8 cellular contexts compared by ENCODE assay signal in the genomic region with DNA sequence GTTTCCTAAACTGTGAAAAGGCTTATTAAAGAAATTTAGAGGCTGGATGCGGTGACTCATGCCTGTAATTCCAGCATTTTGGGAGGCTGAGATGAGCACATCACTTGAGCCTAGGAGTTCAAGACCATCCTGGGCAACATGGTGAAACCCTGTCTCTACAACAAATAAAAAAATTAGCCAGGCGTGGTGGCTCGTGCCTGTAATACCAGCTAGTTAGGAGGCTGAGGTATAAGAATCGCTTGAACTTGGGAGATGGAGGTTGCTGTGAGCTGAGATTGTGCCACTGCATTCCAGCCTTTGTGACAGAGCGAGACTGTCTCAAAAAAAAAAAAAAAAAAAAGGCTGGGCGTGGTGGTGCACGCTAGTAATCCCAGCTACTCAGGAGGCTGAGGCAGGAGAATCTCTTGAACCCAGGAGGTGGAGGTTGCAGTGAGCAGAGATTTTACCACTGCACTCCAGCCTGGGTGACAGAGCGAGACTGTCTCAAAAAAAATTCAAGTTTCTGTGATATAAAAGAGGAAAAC. TPM values are rescaled to one million over a fixed set of nuclear protein-coding genes. Genes with fewer than 3 reads are reported as not detected.
DNase-seq lines count a peak whose midpoint lies in the region; ATAC-seq, FAIRE-seq and TF ChIP-seq lines count a peak whose summit lies in the region.
"Not testable (repeated sequence)": the region's sequence is repeated elsewhere in the genome, so short reads cannot be mapped to it uniquely, and the experiment has no call there.

No MANE protein-coding gene starts in this region.

- H3K9ac ChIP-seq in GM23248; SK-N-SH; K562 (ENCODE audit: insufficient read depth in 1 of 2, low read depth in 2 of 2, low read length in 2 of 2); keratinocyte (ENCODE audit: control insufficient read depth, extremely low read depth, insufficient read depth, low read length); parathyroid adenoma: not testable (repeated sequence)

- H3K9me1 ChIP-seq in K562 (ENCODE audit: control insufficient read depth, insufficient read depth, low read length); keratinocyte (ENCODE audit: control insufficient read depth, extremely low read depth, insufficient read depth, low read length): not testable (repeated sequence)

- not testable (repeated sequence) for DNase-seq in GM23248; SK-N-SH; K562 (ENCODE audit: extremely low read depth in 1 of 4, low spot score in 3 of 4); keratinocyte (ENCODE audit: low read depth, low spot score)
- DNase-seq in M059J (ENCODE audit: low read depth) (peak; percentile 39), epithelial cell of esophagus (ENCODE audit: low read depth) (peak; percentile 26)

- peaks cover 43% of the 10 kb centered on the region for H3K4me1 ChIP-seq in ACC112 (ENCODE audit: control insufficient read depth, insufficient read depth, low read length, unreplicated experiment)
- peaks cover 37% of the 10 kb centered on the region for H3K4me1 ChIP-seq in GM23248 (ENCODE audit: insufficient read depth)
- peaks cover 2 to 30% of the 10 kb centered on the region in 2 experiments; a peak in 3 of 4 replicates for H3K4me1 ChIP-seq in SK-N-SH (ENCODE audit: control insufficient read depth in 1 of 2, insufficient read depth in 2 of 2, low read depth in 1 of 2, low read length in 1 of 2)
- H3K4me1 ChIP-seq in K562 (replicated peaks in 1 of 2; ENCODE audit: control insufficient read depth in 2 of 2, insufficient read depth in 2 of 2, low read length in 2 of 2), result peaks cover 31 to 43% of the 10 kb centered on the region in 2 experiments
- peaks cover 21% of the 10 kb centered on the region for H3K4me1 ChIP-seq in keratinocyte (ENCODE audit: control insufficient read depth, extremely low read depth, insufficient read depth, low read length)
- not testable (repeated sequence) for H3K4me1 ChIP-seq in parathyroid adenoma

- H3K27me3 ChIP-seq in ACC112 (ENCODE audit: insufficient read depth, low read length); GM23248 (replicated peaks; ENCODE audit: insufficient read depth); SK-N-SH (ENCODE audit: insufficient read depth); K562 (ENCODE audit: control insufficient read depth in 2 of 2, insufficient read depth in 2 of 2, low read length in 2 of 2); keratinocyte (ENCODE audit: control insufficient read depth, extremely low read depth, insufficient read depth, low read length); parathyroid adenoma (ENCODE audit: control insufficient read depth, insufficient read depth, low read length): not testable (repeated sequence)

- not testable (repeated sequence) for H3K4me3 ChIP-seq in ACC112 (ENCODE audit: low read depth, low read length); SK-N-SH (ENCODE audit: low read depth in 2 of 2, low read length in 1 of 2); K562; epithelial cell of esophagus (ENCODE audit: low read length); keratinocyte (ENCODE audit: control insufficient read depth in 2 of 3, extremely low read depth in 1 of 3, insufficient read depth in 2 of 3, low read depth in 1 of 3, low read length in 3 of 3); parathyroid adenoma (ENCODE audit: low read depth, low read length)
- H3K4me3 ChIP-seq in GM23248, result 0 out of 2 replicates have a peak overlapping the region, but pooled peaks have one; percentile 48

- POLR2A ChIA-PET in SK-N-SH (lab: Yijun Ruan, JAX), result interaction anchor here (0.9 to 1.2 kb wide), 3 partner anchors 9 to 14 kb away, joined by 3 read pairs; a partner anchor contains a TSS
- POLR2A ChIA-PET in K562 (lab: Yijun Ruan, JAX), result interaction anchor here (0.8 to 6.5 kb wide), 10 partner anchors 9 to 169 kb away, joined by 3 to 47 read pairs (median 4); a partner anchor contains a TSS

- H3K36me3 ChIP-seq in ACC112 (ENCODE audit: insufficient read depth, low read length); GM23248 (ENCODE audit: low read depth); parathyroid adenoma (ENCODE audit: control insufficient read depth, insufficient read depth, low read length): not testable (repeated sequence)
- H3K36me3 ChIP-seq in SK-N-SH (replicated peaks in 1 of 2; ENCODE audit: control insufficient read depth in 1 of 2, insufficient read depth in 2 of 2, low read length in 1 of 2), result peaks cover 21 to 36% of the 10 kb centered on the region in 2 experiments
- H3K36me3 ChIP-seq in K562 (ENCODE audit: control insufficient read depth, insufficient read depth, low read length), result peaks cover 78% of the 10 kb centered on the region
- peaks cover 8 to 23% of the 10 kb centered on the region in 2 experiments for H3K36me3 ChIP-seq in keratinocyte (ENCODE audit: control insufficient read depth in 2 of 2, extremely low read depth in 1 of 2, insufficient read depth in 2 of 2, low read length in 2 of 2)

- not testable (repeated sequence) for H2AFZ ChIP-seq in ACC112 (ENCODE audit: low read length, unreplicated experiment); GM23248; SK-N-SH (ENCODE audit: low read depth); K562 (ENCODE audit: low read depth, low read length); keratinocyte (ENCODE audit: control insufficient read depth, low read length); parathyroid adenoma

- not testable (repeated sequence) for FAIRE-seq in K562 (lab: Jason Lieb, UNC); keratinocyte (lab: Jason Lieb, UNC)

- peaks cover 60% of the 10 kb centered on the region for H3F3A ChIP-seq in GM23248 (ENCODE audit: insufficient read depth)
- peaks cover 23% of the 10 kb centered on the region for H3F3A ChIP-seq in SK-N-SH (replicated peaks; ENCODE audit: insufficient read depth)

- intact Hi-C loops in K562 (cut with micrococcal nuclease), result not testable (repeated sequence)

- WGBS in GM23248 (ENCODE audit: low coverage in 1 of 2, low lambda C conversion rate in 2 of 2, missing lambda C conversion rate in 2 of 2), 2 experiments, result 82 to 92% methylated on average over 7 to 8 of the region's 8 CpGs
- 85% methylated on average over 8 of the region's 8 CpGs for WGBS in SK-N-SH (ENCODE audit: low lambda C conversion rate)
- WGBS in K562 (ENCODE audit: insufficient coverage, low coverage, missing lambda C conversion rate), result 66% methylated on average over 5 of the region's 8 CpGs

- CTCF ChIA-PET in SK-N-SH (lab: Yijun Ruan, JAX), result interaction anchor here (1.0 to 4.6 kb wide), 3 partner anchors 14 to 126 kb away, joined by 3 to 20 read pairs (median 12); a partner anchor contains a TSS
- CTCF ChIA-PET in K562 (lab: Yijun Ruan, JAX; ENCODE audit: low intra/inter-chr PET ratio), result not testable (repeated sequence)

- H3K9me2 ChIP-seq in GM23248 (ENCODE audit: insufficient read depth); SK-N-SH: not testable (repeated sequence)

- not testable (repeated sequence) for TF ChIP-seq CTCF in SK-N-SH (IDR thresholded peaks at IDR 0.05); K562 (IDR thresholded peaks at IDR 0.05 in 2 of 3, conservative IDR thresholded peaks at IDR 0.05 in 1 of 3; ENCODE audit: insufficient read depth in 2 of 3, low read depth in 1 of 3, low read length in 3 of 3); epithelial cell of esophagus (IDR thresholded peaks at IDR 0.05; ENCODE audit: insufficient read depth, low read depth, low read length, missing control alignments); keratinocyte (optimal IDR thresholded peaks at IDR 0.05 in 1 of 3, IDR thresholded peaks at IDR 0.05 in 1 of 3, conservative IDR thresholded peaks at IDR 0.05 in 1 of 3; ENCODE audit: extremely low read depth in 1 of 3, insufficient read depth in 2 of 3, low read length in 3 of 3); parathyroid adenoma (IDR thresholded peaks at IDR 0.05)

- ATAC-seq in K562, result not testable (repeated sequence)

- peak overlapping the region; percentile 74 for H3K4me2 ChIP-seq in GM23248 (ENCODE audit: unreplicated experiment)
- H3K4me2 ChIP-seq in SK-N-SH, result peak overlapping the region; percentile 54
- H3K4me2 ChIP-seq in K562 (ENCODE audit: insufficient read depth, low read length), result peak overlapping the region; percentile 33
- H3K4me2 ChIP-seq in keratinocyte (ENCODE audit: control insufficient read depth, extremely low read depth, insufficient read depth, low read depth, low read length), result peak overlapping the region; percentile 11
- peak overlapping the region; percentile 37 for H3K4me2 ChIP-seq in parathyroid adenoma (ENCODE audit: low read length)

- TF ChIP-seq RAD21 in SK-N-SH (IDR thresholded peaks at IDR 0.05; ENCODE audit: low read length); K562 (CRISPR knock-in tag; conservative IDR thresholded peaks at IDR 0.05 in 1 of 2, IDR thresholded peaks at IDR 0.05 in 1 of 2): not testable (repeated sequence)

- dilution Hi-C loops in keratinocyte (cut with MboI; ENCODE audit: extremely low pct_ligation_motif_present, low sequenced_read_pairs), result not testable (repeated sequence)

- BruUV-seq in K562 (replicated peaks; lab: Mats Ljungman, UMichigan), result not testable (repeated sequence)

- H3K79me2 ChIP-seq in ACC112 (ENCODE audit: control insufficient read depth, insufficient read depth, low read length, unreplicated experiment), result peaks cover 99% of the 10 kb centered on the region
- H3K79me2 ChIP-seq in GM23248 (ENCODE audit: insufficient read depth), result peaks cover 100% of the 10 kb centered on the region
- peaks cover 100% of the 10 kb centered on the region for H3K79me2 ChIP-seq in SK-N-SH (ENCODE audit: insufficient read depth)
- peaks cover 100% of the 10 kb centered on the region for H3K79me2 ChIP-seq in K562 (ENCODE audit: control insufficient read depth, insufficient read depth, low read length)
- H3K79me2 ChIP-seq in keratinocyte (ENCODE audit: control insufficient read depth, insufficient read depth, low read length), result peaks cover 99% of the 10 kb centered on the region
- H3K79me2 ChIP-seq in parathyroid adenoma, result peaks cover 49% of the 10 kb centered on the region

- in situ Hi-C loops in GM23248 (cut with MboI); K562 (cut with MboI): not testable (repeated sequence)

- not testable (repeated sequence) for TF ChIP-seq POLR2A in K562 (conservative IDR thresholded peaks at IDR 0.05)

- H3K27ac ChIP-seq in ACC112 (ENCODE audit: low read depth, low read length) (peak overlapping the region; percentile 57), GM23248 (peak overlapping the region; percentile 52; the same call in 1 of the 2 replicates), SK-N-SH (ENCODE audit: low read depth in 2 of 2, low read length in 1 of 2) (peak overlapping the region in 1 of 2 experiments; percentile 51; a peak in 2 of 4 replicates)
- H3K27ac ChIP-seq in K562 (ENCODE audit: extremely low read depth, low read depth, low read length); keratinocyte (ENCODE audit: control insufficient read depth, insufficient read depth, low read length); parathyroid adenoma: not testable (repeated sequence)

- TF ChIP-seq EP300 in SK-N-SH (IDR thresholded peaks at IDR 0.05; ENCODE audit: borderline replicate concordance in 1 of 2, low read depth in 1 of 2, low read length in 1 of 2); K562 (IDR thresholded peaks at IDR 0.05; ENCODE audit: low read length): not testable (repeated sequence)

- H4K20me1 ChIP-seq in GM23248 (ENCODE audit: insufficient read depth) (peaks cover 30% of the 10 kb centered on the region), SK-N-SH (ENCODE audit: insufficient read depth) (peaks cover 100% of the 10 kb centered on the region), K562 (replicated peaks; ENCODE audit: control insufficient read depth, insufficient read depth, low read length) (peaks cover 47% of the 10 kb centered on the region), keratinocyte (ENCODE audit: control insufficient read depth, extremely low read depth, insufficient read depth, low read length) (peaks cover 34% of the 10 kb centered on the region)

- not testable (repeated sequence) for H3K9me3 ChIP-seq in GM23248 (ENCODE audit: low read depth); SK-N-SH; K562 (replicated peaks; ENCODE audit: control insufficient read depth, insufficient read depth, low read depth, low read length); keratinocyte (ENCODE audit: control insufficient read depth, low read depth, low read length); parathyroid adenoma (ENCODE audit: control insufficient read depth, low read length)

RNA-seq across cellular contexts. Expression of a gene that starts 14.1 kb away (rescaled TPM):
- total RNA-seq in GM23248 (2014; rRNA removed; shearing (Covaris generic)), result 46.7 and 51.9 TPM in 2 replicates
- 80.2 and 81.9 TPM in 2 replicates for polyA plus RNA-seq in GM23248 (2016; fragmentation: Nextera tagmentation; extraction: Ambion mirVana)
- 62.3 and 64.0 TPM in 2 replicates for total RNA-seq in M059J (2014; rRNA removed; shearing (Covaris generic))
- 45.2 and 54.8 TPM in 2 replicates for polyA plus RNA-seq in SK-N-SH (2012; rRNA removed)
- 50.3 and 54.5 TPM in 2 replicates for polyA plus RNA-seq in SK-N-SH (2012; cell fraction: cytosol; rRNA removed)
- 32.2 and 56.4 TPM in 2 replicates for polyA plus RNA-seq in SK-N-SH (2012; cell fraction: nucleus; rRNA removed)
- 126 and 137 TPM in 2 replicates for total RNA-seq in K562 (2011; cell fraction: chromatin; rRNA removed; ENCODE audit: low replicate concordance)
- 82.2 and 85.3 TPM in 2 replicates for total RNA-seq in K562 (2011; cell fraction: nucleolus; rRNA removed)
- total RNA-seq in K562 (2011; cell fraction: nucleoplasm; rRNA removed), result 85.5 and 90.5 TPM in 2 replicates
- total RNA-seq in K562 (2014; rRNA removed), result 48.2 and 76.6 TPM in 2 replicates
- 88.3 and 101 TPM in 2 replicates for total RNA-seq in K562 (2014; rRNA removed; fragmentation: Illumina TruSeq; extraction: Trizol)
- 78.5 and 83.3 TPM in 2 replicates for total RNA-seq in K562 (2015; rRNA removed; fragmentation: Illumina TruSeq; extraction: Trizol)
- total RNA-seq in K562 (2021), result 111 and 114 TPM in 2 replicates
- polyA plus RNA-seq in K562 (2011; rRNA removed), result 82.5 and 89.9 TPM in 2 replicates
- polyA plus RNA-seq in K562 (2011; cell fraction: cytosol; rRNA removed), result 71.0 and 71.9 TPM in 2 replicates
- 72.6 and 79.1 TPM in 2 replicates for polyA plus RNA-seq in K562 (2011; cell fraction: nucleus; rRNA removed)
- polyA plus RNA-seq in K562 (2012), result 72.9 and 78.1 TPM in 2 replicates
- 91.5 and 97.8 TPM in 2 replicates for polyA plus RNA-seq in K562 (2014; fragmentation: Illumina TruSeq; extraction: Trizol)
- 10 to 100 TPM; 41.0 to 47.2 TPM for polyA plus RNA-seq in K562 (2014; fragmentation: Nextera tagmentation; extraction: Ambion mirVana)
- 53.4 and 58.7 TPM in 2 replicates for polyA plus RNA-seq in K562 (2014; rRNA removed)
- 116 and 160 TPM in 2 replicates for polyA minus RNA-seq in K562 (2011; rRNA and poly(A)+ RNA removed)
- polyA minus RNA-seq in K562 (2011; cell fraction: cytosol; rRNA and poly(A)+ RNA removed), result 67.3 and 97.6 TPM in 2 replicates
- polyA minus RNA-seq in K562 (2011; cell fraction: nucleus; rRNA and poly(A)+ RNA removed), result 25.8 and 45.0 TPM in 2 replicates
- polyA plus RNA-seq in keratinocyte, result 88.0 to 103 TPM (median 90.8 TPM) in 3 replicates
- polyA plus RNA-seq in keratinocyte (2011; ENCODE audit: low read depth), result 30.0 TPM
- 53.2 and 87.7 TPM in 2 replicates for polyA plus RNA-seq in keratinocyte (2011; cell fraction: cytosol; rRNA removed)
- 96.6 and 114 TPM in 2 replicates for polyA plus RNA-seq in keratinocyte (2011; cell fraction: nucleus; rRNA removed)
- 60.6 and 71.4 TPM in 2 replicates for polyA plus RNA-seq in keratinocyte (2012; ENCODE audit: low replicate concordance)
- 117 to 145 TPM (median 136 TPM) in 3 replicates for polyA minus RNA-seq in keratinocyte
- polyA minus RNA-seq in keratinocyte (2011; cell fraction: cytosol; rRNA and poly(A)+ RNA removed), result 63.3 TPM
- 68.0 and 159 TPM in 2 replicates for polyA minus RNA-seq in keratinocyte (2011; cell fraction: nucleus; rRNA and poly(A)+ RNA removed)

Comparison
In these comparisons a context has a peak if more than half of its experiments do, and no peak if none do; other contexts are left out.
1. H3K4me2 ChIP-seq: peak in every context shown above with its lines; median percentile 74 in GM23248; 54 in SK-N-SH; 37 in parathyroid adenoma; 33 in K562; 11 in keratinocyte.